In the genomic region with DNA sequence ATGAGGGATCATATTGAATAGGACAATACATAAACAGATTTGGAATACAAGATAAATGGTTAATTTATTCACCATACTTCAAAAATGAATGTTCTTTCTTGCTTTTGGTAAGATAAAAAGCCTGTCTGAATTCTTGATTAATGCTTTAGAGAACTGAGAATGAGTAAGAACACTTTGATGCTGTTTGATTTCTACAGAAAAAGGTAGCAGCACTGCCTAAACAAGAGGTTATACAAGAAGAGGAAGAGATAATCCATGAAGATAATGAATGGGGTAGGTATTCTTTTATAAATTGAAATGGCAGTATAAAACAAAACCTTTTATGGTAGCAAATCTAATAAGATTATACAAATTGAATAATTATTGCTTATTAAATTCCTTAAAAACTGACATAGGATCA, we compare ENCODE assay signal across 23 cellular contexts.
"Had no signal": no experiment of that assay in that cellular context is flagged by ENCODE, and none has a peak within 500 bp of the region (broad histone marks: within the 10 kb centered on the region; RNA-seq: fewer than 3 reads in every experiment).

No MANE protein-coding gene starts in this region.

- H3K9me3 Mint-ChIP-seq: effector memory CD8-positive, alpha-beta T cell; natural killer cell had no signal

- H3K4me3 Mint-ChIP-seq: effector memory CD8-positive, alpha-beta T cell; natural killer cell had no signal

- H3K27me3 ChIP-seq: esophagus squamous epithelium, heart right ventricle, left lung, ovary, sigmoid colon, spleen, tibial nerve, upper lobe of left lung had no signal

- H3K4me1 Mint-ChIP-seq: natural killer cell had no signal

- ATAC-seq: effector memory CD8-positive, alpha-beta T cell; heart right ventricle; left lung; natural killer cell; psoas muscle; right cardiac atrium had no signal

- H3K27me3 Mint-ChIP-seq: effector memory CD8-positive, alpha-beta T cell had no signal

- H3K27ac ChIP-seq: esophagus squamous epithelium, heart right ventricle, left lung, ovary, psoas muscle, sigmoid colon, spleen, thoracic aorta, tibial nerve, upper lobe of left lung had no signal

- DNase-seq: cortex of kidney; effector memory CD8-positive, alpha-beta T cell; erythroblast; esophagus squamous epithelium; foreskin melanocyte; glutamatergic neuron; heart right ventricle; hippocampal formation; left cardiac atrium; left lung; mesendoderm; natural killer cell; occipital lobe; ovary; posterior cingulate gyrus; psoas muscle; right cardiac atrium; sigmoid colon; spleen; stimulated activated naive CD4-positive, alpha-beta T cell treated with Interleukin-2 at 50 U/mL for 16 hours; upper lobe of left lung had no signal

- H3K36me3 ChIP-seq: ovary had no signal

- H3K4me1 ChIP-seq: heart right ventricle, left lung, psoas muscle, sigmoid colon, spleen, tibial nerve, upper lobe of left lung had no signal

- H3K4me3 ChIP-seq: esophagus squamous epithelium, heart right ventricle, left lung, ovary, psoas muscle, sigmoid colon, spleen, thoracic aorta, tibial nerve, upper lobe of left lung had no signal

- H3K9me3 ChIP-seq: esophagus squamous epithelium, heart right ventricle, left lung, ovary, psoas muscle, sigmoid colon, spleen, thoracic aorta, tibial nerve, upper lobe of left lung had no signal
